ENCODE assay signal across 13 cellular contexts in the genomic region with DNA sequence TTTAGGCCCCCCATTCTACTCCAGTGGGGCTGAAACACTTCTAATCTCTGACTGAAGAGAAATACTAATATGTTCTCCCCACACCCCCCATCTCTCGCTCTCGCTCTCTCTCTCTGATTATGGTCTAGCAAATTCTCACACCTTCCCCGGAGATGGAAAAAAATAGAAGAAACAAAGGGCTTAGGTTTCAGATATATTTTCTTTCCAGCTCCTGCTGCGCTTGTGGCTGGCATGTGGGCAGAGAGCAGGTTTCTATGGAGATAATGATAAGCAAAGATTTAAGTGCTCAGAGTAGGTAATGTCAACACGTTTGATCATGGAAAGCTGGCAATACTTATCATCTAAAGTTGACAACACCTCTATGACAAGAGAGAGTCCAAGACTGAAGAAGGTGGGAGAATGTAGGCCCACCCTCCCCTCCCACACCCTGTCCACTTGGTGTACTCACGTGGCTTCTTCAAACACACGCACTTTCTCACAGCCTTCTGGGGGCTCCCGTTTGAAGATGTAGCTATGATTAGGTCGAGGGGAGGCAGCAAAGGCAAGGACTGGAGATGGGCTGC. TPM values are rescaled to one million over a fixed set of nuclear protein-coding genes. Genes with fewer than 3 reads are reported as not detected.
DNase-seq lines count a peak whose midpoint lies in the region; ATAC-seq and TF ChIP-seq lines count a peak whose summit lies in the region.
"Had no signal": no experiment of that assay in that cellular context is flagged by ENCODE, and none has a peak within 500 bp of the region (broad histone marks: within the 10 kb centered on the region; RNA-seq: fewer than 3 reads in every experiment).

No MANE protein-coding gene starts in this region.

- peaks cover 3% of the 10 kb centered on the region for H3K4me1 ChIP-seq in right cardiac atrium (ENCODE audit: control insufficient read depth, insufficient read depth, low read length)
- peaks cover 8% of the 10 kb centered on the region for H3K4me1 ChIP-seq in stomach smooth muscle (ENCODE audit: control insufficient read depth, insufficient read depth, low read length)
- H3K4me1 ChIP-seq: neural progenitor cell had no signal

- H3K4me3 Mint-ChIP-seq in activated T-cell treated with anti-CD3 and anti-CD28 coated beads, Interleukin-2, amount 50 U/mL, for 24 hours, result peak overlapping the region; percentile 41
- H3K4me3 Mint-ChIP-seq: dendritic cell treated with granulocyte-macrophage colony-stimulating factor and Interleukin-4, amounts not matched to agents 40 ng/mL and 50 ng/mL, for 4 days; neural progenitor cell had no signal

- DNase-seq in activated naive CD4-positive, alpha-beta T cell treated with Interleukin-2 at 50 U/mL for 16 hours, result peak; percentile 72
- DNase-seq in activated naive CD4-positive, alpha-beta T cell (lab: John Stamatoyannopoulos, UW), result no peak
- peak; percentile 50 for DNase-seq in activated T-cell treated with anti-CD3 and anti-CD28 coated beads, Interleukin-2, amount 50 U/mL, for 24 hours
- DNase-seq in right cardiac atrium (no peak), GM19240 (ENCODE audit: insufficient read length, low spot score) (no peak), NCI-H128 (lab: John Stamatoyannopoulos, UW; ENCODE audit: unreplicated experiment) (no peak), WERI-Rb-1 (no peak)
- DNase-seq: Karpas-422, OCI-M1 had no signal

- WGBS in right cardiac atrium, result 48% methylated on average over 9 of the region's 9 CpGs

- H3K9me3 ChIP-seq in right cardiac atrium (ENCODE audit: control insufficient read depth, low read length) (no peaks in the 10 kb centered on the region), stomach smooth muscle (ENCODE audit: control insufficient read depth in 2 of 2, low read length in 2 of 2) (no peaks in the 10 kb centered on the region), WERI-Rb-1 (ENCODE audit: severe bottlenecking) (no peaks in the 10 kb centered on the region)

- ATAC-seq in right cardiac atrium, result peak; percentile 25 to 37

- H3K27me3 Mint-ChIP-seq in activated T-cell treated with anti-CD3 and anti-CD28 coated beads, Interleukin-2, amount 50 U/mL, for 24 hours, result no peaks in the 10 kb centered on the region
- H3K27me3 Mint-ChIP-seq: dendritic cell treated with granulocyte-macrophage colony-stimulating factor and Interleukin-4, amounts not matched to agents 40 ng/mL and 50 ng/mL, for 4 days had no signal

- no peak for TF ChIP-seq CTCF in WERI-Rb-1 (IDR thresholded peaks at IDR 0.05; ENCODE audit: low read depth, low read length)

- H3K9me3 Mint-ChIP-seq in activated T-cell treated with anti-CD3 and anti-CD28 coated beads, Interleukin-2, amount 50 U/mL, for 24 hours, result no peaks in the 10 kb centered on the region
- H3K9me3 Mint-ChIP-seq: dendritic cell treated with granulocyte-macrophage colony-stimulating factor and Interleukin-4, amounts not matched to agents 40 ng/mL and 50 ng/mL, for 4 days; neural progenitor cell had no signal

- H3K27me3 ChIP-seq in right cardiac atrium (ENCODE audit: control insufficient read depth, insufficient read depth) (no peaks in the 10 kb centered on the region), stomach smooth muscle (ENCODE audit: control insufficient read depth in 1 of 2, insufficient read depth in 2 of 2, low read length in 2 of 2) (no peaks in the 10 kb centered on the region), WERI-Rb-1 (ENCODE audit: insufficient read depth, low read depth, severe bottlenecking) (no peaks in the 10 kb centered on the region)
- H3K27me3 ChIP-seq: neural progenitor cell had no signal

- peaks cover 45% of the 10 kb centered on the region for H3K4me1 Mint-ChIP-seq in activated T-cell treated with anti-CD3 and anti-CD28 coated beads, Interleukin-2, amount 50 U/mL, for 24 hours (ENCODE audit: low read depth)
- H3K4me1 Mint-ChIP-seq: neural progenitor cell had no signal

- H3K36me3 Mint-ChIP-seq in activated T-cell treated with anti-CD3 and anti-CD28 coated beads, Interleukin-2, amount 50 U/mL, for 24 hours (ENCODE audit: low read depth), result peaks cover 85% of the 10 kb centered on the region

- no peak overlapping the region for H3K4me3 ChIP-seq in right cardiac atrium (ENCODE audit: low read length)
- H3K4me3 ChIP-seq in stomach smooth muscle (ENCODE audit: low read length in 2 of 2), result no peak overlapping the region
- no peak overlapping the region for H3K4me3 ChIP-seq in WERI-Rb-1 (ENCODE audit: low read depth, low read length)
- H3K4me3 ChIP-seq: neural progenitor cell had no signal

- H3K36me3 ChIP-seq in stomach smooth muscle (ENCODE audit: control insufficient read depth in 2 of 2, insufficient read depth in 2 of 2, low read length in 2 of 2) (peaks cover 49 to 66% of the 10 kb centered on the region in 2 donors), WERI-Rb-1 (peaks cover 94% of the 10 kb centered on the region)
- H3K36me3 ChIP-seq: neural progenitor cell had no signal

- no peak overlapping the region for H3K9ac ChIP-seq in stomach smooth muscle (ENCODE audit: low read length in 2 of 2)
- H3K9ac ChIP-seq: neural progenitor cell had no signal

- intact Hi-C loops in right cardiac atrium (cut with DNase I), result loop anchor here in 1 of 4 donors (10.0 kb wide), 1 partner anchor 139 kb away; no protein-coding TSS in a partner anchor

- peak overlapping the region; percentile 81 for H3K27ac ChIP-seq in right cardiac atrium (ENCODE audit: low read length)
- peak overlapping the region; percentile 62 for H3K27ac ChIP-seq in stomach smooth muscle (ENCODE audit: low read length)
- H3K27ac ChIP-seq in WERI-Rb-1, result no peak overlapping the region
- H3K27ac ChIP-seq: neural progenitor cell, VCaP had no signal

- H3K27ac Mint-ChIP-seq in activated T-cell treated with anti-CD3 and anti-CD28 coated beads, Interleukin-2, amount 50 U/mL, for 24 hours, result peak overlapping the region; percentile 91
- H3K27ac Mint-ChIP-seq: dendritic cell treated with granulocyte-macrophage colony-stimulating factor and Interleukin-4, amounts not matched to agents 40 ng/mL and 50 ng/mL, for 4 days; neural progenitor cell had no signal

RNA-seq across cellular contexts. Expression of gene SLC35B1, which starts 8.0 kb away (rescaled TPM):
- 10 to 100 TPM; 48.6 to 75.5 (median 56.2) TPM for total RNA-seq in right cardiac atrium
- polyA plus RNA-seq in right cardiac atrium, result 56.1 TPM

RNA-seq across cellular contexts. Expression of gene SPOP, which starts 37.9 kb away (rescaled TPM):
- total RNA-seq in right cardiac atrium, result 10 to 100 TPM; 61.0 to 82.7 (median 76.6) TPM
- polyA plus RNA-seq in right cardiac atrium, result 33.7 TPM

RNA-seq across cellular contexts. Expression of gene FAM117A, which starts 48.1 kb away (rescaled TPM):
- 10 to 100 TPM in 3 of 4 donors, 1 to 10 TPM in 1; 9.9 to 22.8 (median 17.5) TPM for total RNA-seq in right cardiac atrium
- polyA plus RNA-seq in right cardiac atrium, result 16.9 TPM

Comparison
In these comparisons a context has a peak if more than half of its experiments do, and no peak if none do; other contexts are left out.
1. DNase-seq: peak in activated naive CD4-positive, alpha-beta T cell treated with Interleukin-2 at 50 U/mL for 16 hours (single experiment) and activated T-cell treated with anti-CD3 and anti-CD28 coated beads, Interleukin-2, amount 50 U/mL, for 24 hours (single experiment); none in activated naive CD4-positive, alpha-beta T cell (0 of 4), right cardiac atrium (0 of 3), GM19240 (single experiment), NCI-H128 (single experiment) and WERI-Rb-1 (single experiment).